ENCODE assay signal across 1 cellular context in the genomic region with DNA sequence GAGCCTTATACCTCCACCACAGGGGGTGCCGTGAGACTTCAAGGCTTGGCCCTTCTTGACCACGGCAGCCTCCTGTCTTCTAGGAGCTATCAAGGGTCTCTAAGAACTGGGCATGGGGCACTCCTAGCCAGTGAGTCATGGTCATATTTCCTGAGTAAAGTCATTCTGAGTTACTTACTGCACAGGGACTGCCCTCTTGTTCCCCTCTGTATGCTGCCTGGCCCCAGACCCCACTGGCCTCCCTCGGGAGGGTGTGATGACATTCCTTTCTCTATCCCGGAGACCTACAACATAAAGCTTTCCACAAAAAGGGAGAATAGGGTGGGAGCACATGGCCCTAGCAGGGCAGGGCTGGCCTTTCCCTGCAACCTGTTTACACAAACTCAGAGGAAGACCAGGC.
TF ChIP-seq lines count a peak whose summit lies in the region.

No MANE protein-coding gene starts in this region.

TF ChIP-seq in endothelial cell of umbilical vein, 7 proteins besides CTCF, POLR2A, EP300 and RAD21:
- TF ChIP-seq MYC (IDR thresholded peaks at IDR 0.05; ENCODE audit: low read depth, low read length) (no peak), GATA2 (IDR thresholded peaks at IDR 0.05; ENCODE audit: insufficient read depth, insufficient read length, low read depth, low read length) (no peak), EZH2 (IDR thresholded peaks at IDR 0.05; ENCODE audit: borderline replicate concordance, low read depth, low read length, severe bottlenecking) (no peak), FOS (IDR thresholded peaks at IDR 0.05; ENCODE audit: borderline replicate concordance, insufficient read depth, low read length) (no peak), JUN (IDR thresholded peaks at IDR 0.05; ENCODE audit: borderline replicate concordance, insufficient read depth, insufficient read length, low read depth) (no peak), POLR2AphosphoS5 (IDR thresholded peaks at IDR 0.05; ENCODE audit: insufficient read depth, low read depth, low read length) (no peak)
- TF ChIP-seq, protein P1, sequence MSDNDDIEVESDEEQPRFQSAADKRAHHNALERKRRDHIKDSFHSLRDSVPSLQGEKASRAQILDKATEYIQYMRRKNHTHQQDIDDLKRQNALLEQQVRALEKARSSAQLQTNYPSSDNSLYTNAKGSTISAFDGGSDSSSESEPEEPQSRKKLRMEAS (IDR thresholded peaks at IDR 0.05; ENCODE audit: insufficient read depth, insufficient read length): no peak
